In the genomic region with DNA sequence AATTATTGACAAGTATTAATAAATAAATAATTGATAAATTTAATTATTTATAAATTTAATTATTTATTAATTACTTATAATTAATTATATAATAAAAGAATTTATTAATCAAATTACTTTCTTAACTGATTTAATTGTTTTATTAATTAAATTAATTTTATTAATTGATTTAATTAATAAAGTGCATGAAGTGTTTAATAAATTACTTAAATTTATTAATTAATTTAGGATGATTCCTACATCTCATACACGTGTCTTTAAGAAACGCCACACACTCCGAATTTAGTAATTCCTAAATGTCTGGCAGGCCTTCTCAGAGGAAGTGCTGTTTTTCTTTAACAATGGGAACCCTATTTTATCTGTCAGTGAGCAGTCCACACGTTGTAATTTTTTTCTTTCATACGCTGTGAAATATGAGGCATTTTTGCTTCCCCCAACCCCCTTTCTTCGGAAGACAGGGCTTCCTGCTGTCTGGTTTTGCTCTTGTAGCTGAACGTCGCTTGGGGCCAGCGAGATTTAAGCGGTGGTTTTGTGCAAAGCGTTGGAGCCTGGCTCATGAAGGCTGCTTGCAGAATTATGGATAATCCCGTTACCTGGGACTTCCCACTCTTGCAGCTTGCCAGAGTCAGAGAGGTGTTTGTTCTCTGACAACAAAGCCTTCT, we compare ENCODE assay signal across 12 cellular contexts. TPM values are rescaled to one million over a fixed set of nuclear protein-coding genes. Genes with fewer than 3 reads are reported as not detected.
DNase-seq lines count a peak whose midpoint lies in the region; ATAC-seq and TF ChIP-seq lines count a peak whose summit lies in the region.
"Had no signal": no experiment of that assay in that cellular context is flagged by ENCODE, and none has a peak within 500 bp of the region (broad histone marks: within the 10 kb centered on the region; RNA-seq: fewer than 3 reads in every experiment).

No MANE protein-coding gene starts in this region.

- H3K4me1 Mint-ChIP-seq in CD8-positive, alpha-beta T cell (ENCODE audit: low read depth), result peaks cover 16% of the 10 kb centered on the region
- peaks cover 16% of the 10 kb centered on the region for H3K4me1 Mint-ChIP-seq in activated naive CD8-positive, alpha-beta T cell treated with anti-CD3 and anti-CD28 coated beads, Interleukin-2, amount 10 ng/mL, durations not matched to agents 7 days and 5 days
- H3K4me1 Mint-ChIP-seq in mesothelial cell of epicardium, result peaks cover 20% of the 10 kb centered on the region

- DNase-seq in CD8-positive, alpha-beta T cell, result peak in 1 of 7 experiments; percentile 48
- no peak for DNase-seq in activated naive CD8-positive, alpha-beta T cell treated with anti-CD3 and anti-CD28 coated beads, Interleukin-2, amount 10 ng/mL, durations not matched to agents 7 days and 5 days
- DNase-seq in mesothelial cell of epicardium (ENCODE audit: low spot score in 2 of 2, unreplicated experiment in 2 of 2) (no peak), SKM-1 treated with dmso at 0.1 percent for 144 hours (lab: John Stamatoyannopoulos, UW; ENCODE audit: unreplicated experiment) (no peak), foreskin fibroblast (no peak), dorsolateral prefrontal cortex (no peak)
- no peak for DNase-seq in activated CD4-positive, CD25-positive, alpha-beta regulatory T cell (lab: John Stamatoyannopoulos, UW)
- DNase-seq: midbrain, NCI-H1105, SW 1271 had no signal

- peak overlapping the region; percentile 13 for H3K27ac Mint-ChIP-seq in CD8-positive, alpha-beta T cell
- no peak overlapping the region for H3K27ac Mint-ChIP-seq in activated naive CD8-positive, alpha-beta T cell treated with anti-CD3 and anti-CD28 coated beads, Interleukin-2, amount 10 ng/mL, durations not matched to agents 7 days and 5 days
- H3K27ac Mint-ChIP-seq in mesothelial cell of epicardium, result peak overlapping the region; percentile 84

- POLR2A ChIA-PET in CD8-positive, alpha-beta T cell (lab: Charles Lee), result no interaction called here
- POLR2A ChIA-PET in activated naive CD8-positive, alpha-beta T cell treated with anti-CD3 and anti-CD28 coated beads, Interleukin-2, amount 10 ng/mL, durations not matched to agents 7 days and 5 days (lab: Charles Lee), result no interaction called here

- ATAC-seq in CD8-positive, alpha-beta T cell, result peak; percentile 29
- ATAC-seq in GM19043 (IDR thresholded peaks at IDR 0.05; ENCODE audit: low read depth, unreplicated experiment), result peak; percentile 55
- ATAC-seq in activated naive CD8-positive, alpha-beta T cell treated with anti-CD3 and anti-CD28 coated beads, Interleukin-2, amount 10 ng/mL, durations not matched to agents 7 days and 5 days (ENCODE audit: low read depth), result peak; percentile 36

- H3K4me3 ChIP-seq in CD8-positive, alpha-beta T cell (ENCODE audit: low read depth, low read length), result peak overlapping the region; percentile 9
- no peak overlapping the region for H3K4me3 ChIP-seq in foreskin fibroblast (ENCODE audit: low read depth in 1 of 2, low read length in 2 of 2)
- H3K4me3 ChIP-seq in dorsolateral prefrontal cortex, result no peak overlapping the region
- H3K4me3 ChIP-seq: tibial nerve had no signal

- peaks cover 6% of the 10 kb centered on the region for H3K27me3 Mint-ChIP-seq in CD8-positive, alpha-beta T cell (ENCODE audit: low read depth)
- peaks cover 5% of the 10 kb centered on the region for H3K27me3 Mint-ChIP-seq in activated naive CD8-positive, alpha-beta T cell treated with anti-CD3 and anti-CD28 coated beads, Interleukin-2, amount 10 ng/mL, durations not matched to agents 7 days and 5 days
- peaks cover 5% of the 10 kb centered on the region for H3K27me3 Mint-ChIP-seq in mesothelial cell of epicardium (ENCODE audit: low read depth)

- peak overlapping the region; percentile 50 for H3K4me3 Mint-ChIP-seq in CD8-positive, alpha-beta T cell
- peak overlapping the region; percentile 32 for H3K4me3 Mint-ChIP-seq in activated naive CD8-positive, alpha-beta T cell treated with anti-CD3 and anti-CD28 coated beads, Interleukin-2, amount 10 ng/mL, durations not matched to agents 7 days and 5 days
- peak overlapping the region; percentile 52 for H3K4me3 Mint-ChIP-seq in mesothelial cell of epicardium

- H3K9me3 Mint-ChIP-seq in CD8-positive, alpha-beta T cell, result no peaks in the 10 kb centered on the region
- H3K9me3 Mint-ChIP-seq in activated naive CD8-positive, alpha-beta T cell treated with anti-CD3 and anti-CD28 coated beads, Interleukin-2, amount 10 ng/mL, durations not matched to agents 7 days and 5 days, result peaks cover 3% of the 10 kb centered on the region
- H3K9me3 Mint-ChIP-seq in mesothelial cell of epicardium, result no peaks in the 10 kb centered on the region

- no peaks in the 10 kb centered on the region for H3K36me3 Mint-ChIP-seq in CD8-positive, alpha-beta T cell
- no peaks in the 10 kb centered on the region for H3K36me3 Mint-ChIP-seq in activated naive CD8-positive, alpha-beta T cell treated with anti-CD3 and anti-CD28 coated beads, Interleukin-2, amount 10 ng/mL, durations not matched to agents 7 days and 5 days
- no peaks in the 10 kb centered on the region for H3K36me3 Mint-ChIP-seq in mesothelial cell of epicardium

- CTCF ChIA-PET in CD8-positive, alpha-beta T cell (lab: Charles Lee), result no interaction called here

- no peak overlapping the region for H3K27ac ChIP-seq in CD8-positive, alpha-beta T cell (ENCODE audit: low read depth, low read length)
- no peak overlapping the region for H3K27ac ChIP-seq in dorsolateral prefrontal cortex
- H3K27ac ChIP-seq: tibial nerve had no signal

- no peaks in the 10 kb centered on the region for H3K27me3 ChIP-seq in CD8-positive, alpha-beta T cell (ENCODE audit: insufficient read depth, low read length)
- peaks cover 0 to 36% (median 8%) of the 10 kb centered on the region in 45 donors for H3K27me3 ChIP-seq in dorsolateral prefrontal cortex

- intact Hi-C loops in CD8-positive, alpha-beta T cell (cut with DNase I, micrococcal nuclease), result no loop called here
- intact Hi-C loops in dorsolateral prefrontal cortex (cut with DNase I), result no loop called here

- TF ChIP-seq CTCF in CD8-positive, alpha-beta T cell (IDR thresholded peaks at IDR 0.05), result no peak
- TF ChIP-seq CTCF in mesothelial cell of epicardium (IDR thresholded peaks at IDR 0.05; ENCODE audit: unreplicated experiment) (no peak), foreskin fibroblast (IDR thresholded peaks at IDR 0.05; ENCODE audit: low read depth, low read length) (no peak), dorsolateral prefrontal cortex (IDR thresholded peaks at IDR 0.05 in 54 of 56, conservative IDR thresholded peaks at IDR 0.05 in 2 of 56; ENCODE audit: low read depth in 1 of 56, partially characterized antibody in 56 of 56) (no peak)

- no peaks in the 10 kb centered on the region for H3K9me3 ChIP-seq in CD8-positive, alpha-beta T cell (ENCODE audit: low read length)
- H3K9me3 ChIP-seq: tibial nerve had no signal

- H3K36me3 ChIP-seq in CD8-positive, alpha-beta T cell (ENCODE audit: insufficient read depth, low read length), result no peaks in the 10 kb centered on the region
- H3K36me3 ChIP-seq: tibial nerve had no signal

- H3K4me1 ChIP-seq in CD8-positive, alpha-beta T cell (ENCODE audit: insufficient read depth, low read length), result peaks cover 9% of the 10 kb centered on the region

RNA-seq across cellular contexts. Expression of a gene that starts 46.8 kb away (rescaled TPM):
- not detected for total RNA-seq in CD8-positive, alpha-beta T cell
- total RNA-seq in activated naive CD8-positive, alpha-beta T cell treated with anti-CD3 and anti-CD28 coated beads, Interleukin-2, amount 10 ng/mL, durations not matched to agents 7 days and 5 days, result 1 to 10 TPM in 1 of 2 experiments, under 1 TPM in 1; 0.71 to 1.5 TPM
- total RNA-seq in mesothelial cell of epicardium (not detected in 3 replicates), dorsolateral prefrontal cortex (under 1 TPM in 3 of 120 experiments, not detected in 117; 0.33 to 0.68 (median 0.37) TPM)
